In genomic region chr2:42828487-42829416, GRCh38 we compare ENCODE assay signal across 8 cellular contexts. TPM values are rescaled to one million over a fixed set of nuclear protein-coding genes. Genes with fewer than 3 reads are reported as not detected.
A peak's percentile ranks its signal among the peaks of the same experiment; 100 is the strongest.
DNase-seq lines count a peak whose midpoint lies in the region; ATAC-seq and TF ChIP-seq lines count a peak whose summit lies in the region.

No MANE protein-coding gene starts in this region.

- H3K27me3 Mint-ChIP-seq in CD14-positive monocyte (ENCODE audit: low read depth in 3 of 3), result peaks cover 0 to 6% (median 2%) of the 10 kb centered on the region in 3 donors
- H3K27me3 Mint-ChIP-seq in activated CD8-positive, alpha-beta memory T cell treated with anti-CD3 and anti-CD28 coated beads, Interleukin-2, amount 10 ng/mL, durations not matched to agents 7 days and 5 days, result peaks cover 13% of the 10 kb centered on the region

- intact Hi-C loops in CD14-positive monocyte (cut with micrococcal nuclease), result loop anchor here (5.0 to 10.0 kb wide), 4 partner anchors 396 to 784 kb away; partner anchors contain the start of gene ZFP36L2 (in 1 of the 2)

- no peaks in the 10 kb centered on the region for H3K9me3 Mint-ChIP-seq in CD14-positive monocyte
- H3K9me3 Mint-ChIP-seq in activated CD8-positive, alpha-beta memory T cell treated with anti-CD3 and anti-CD28 coated beads, Interleukin-2, amount 10 ng/mL, durations not matched to agents 7 days and 5 days (ENCODE audit: low read depth), result no peaks in the 10 kb centered on the region

- no peak overlapping the region for H3K4me3 Mint-ChIP-seq in CD14-positive monocyte
- H3K4me3 Mint-ChIP-seq in activated CD8-positive, alpha-beta memory T cell treated with anti-CD3 and anti-CD28 coated beads, Interleukin-2, amount 10 ng/mL, durations not matched to agents 7 days and 5 days, result no peak overlapping the region

- DNase-seq in CD14-positive monocyte (ENCODE audit: low spot score), result peak; percentile 72
- DNase-seq in NOMO-1 treated with dmso at 0.1 percent for 144 hours (lab: John Stamatoyannopoulos, UW; ENCODE audit: unreplicated experiment), result peak; percentile 41
- DNase-seq in activated CD8-positive, alpha-beta memory T cell treated with anti-CD3 and anti-CD28 coated beads, Interleukin-2, amount 10 ng/mL, durations not matched to agents 7 days and 5 days, result peak; percentile 77
- DNase-seq in epidermal melanocyte (ENCODE audit: insufficient read length, low spot score), result peak; percentile 80
- DNase-seq in mucosa of gallbladder (ENCODE audit: low spot score), result peak; percentile 67
- peak; percentile 48 for DNase-seq in stimulated activated CD8-positive, alpha-beta memory T cell treated with anti-CD3 and anti-CD28 coated beads, Interleukin-7, amount 100 ng/mL, for 24 hours (ENCODE audit: low read depth)

- CTCF ChIA-PET in activated CD8-positive, alpha-beta memory T cell treated with anti-CD3 and anti-CD28 coated beads, Interleukin-2, amount 10 ng/mL, durations not matched to agents 7 days and 5 days (lab: Charles Lee), result interaction anchor here (0.8 to 2.5 kb wide), 18 partner anchors 9 to 656 kb away, joined by 3 to 23 read pairs (median 6); no protein-coding TSS in a partner anchor

- TF ChIP-seq CTCF in CD14-positive monocyte (IDR thresholded peaks at IDR 0.05), result peak; percentile 96

- H3K4me1 Mint-ChIP-seq in CD14-positive monocyte, result peaks cover 16% of the 10 kb centered on the region
- peaks cover 16% of the 10 kb centered on the region for H3K4me1 Mint-ChIP-seq in activated CD8-positive, alpha-beta memory T cell treated with anti-CD3 and anti-CD28 coated beads, Interleukin-2, amount 10 ng/mL, durations not matched to agents 7 days and 5 days

- no peaks in the 10 kb centered on the region for H3K36me3 Mint-ChIP-seq in CD14-positive monocyte
- no peaks in the 10 kb centered on the region for H3K36me3 Mint-ChIP-seq in activated CD8-positive, alpha-beta memory T cell treated with anti-CD3 and anti-CD28 coated beads, Interleukin-2, amount 10 ng/mL, durations not matched to agents 7 days and 5 days

- H3K27ac Mint-ChIP-seq in CD14-positive monocyte, result peak overlapping the region in 2 of 7 donors; percentile 30 to 45
- H3K27ac Mint-ChIP-seq in activated CD8-positive, alpha-beta memory T cell treated with anti-CD3 and anti-CD28 coated beads, Interleukin-2, amount 10 ng/mL, durations not matched to agents 7 days and 5 days, result no peak overlapping the region

- ATAC-seq in GM19324 (IDR thresholded peaks at IDR 0.05; ENCODE audit: low FRiP score, unreplicated experiment) (peak; percentile 49), HG03571 (IDR thresholded peaks at IDR 0.05; ENCODE audit: unreplicated experiment) (peak; percentile 67)
- ATAC-seq in activated CD8-positive, alpha-beta memory T cell treated with anti-CD3 and anti-CD28 coated beads, Interleukin-2, amount 10 ng/mL, durations not matched to agents 7 days and 5 days, result peak; percentile 95

RNA-seq across cellular contexts. Expression of gene HAAO, which starts 36.4 kb away (rescaled TPM):
- polyA plus RNA-seq in CD14-positive monocyte, result 10 to 100 TPM; 10.5 to 15.0 TPM
- total RNA-seq in activated CD8-positive, alpha-beta memory T cell treated with anti-CD3 and anti-CD28 coated beads, Interleukin-2, amount 10 ng/mL, durations not matched to agents 7 days and 5 days, result under 1 TPM in 1 of 2 experiments, not detected in 1; 0.56 TPM
- 20.9 TPM for total RNA-seq in mucosa of gallbladder

Comparison
In these comparisons a context has a peak if more than half of its experiments do, and no peak if none do; other contexts are left out.
1. Peak in every context shown above with its lines: DNase-seq and ATAC-seq.
2. RNA of gene HAAO, which starts 36.4 kb away (total RNA-seq): 20.9 TPM in mucosa of gallbladder (single experiment); 0.56 TPM in activated CD8-positive, alpha-beta memory T cell treated with anti-CD3 and anti-CD28 coated beads, Interleukin-2, amount 10 ng/mL, durations not matched to agents 7 days and 5 days; every median in the first group is over 10 times any median in the second.